ENCODE assay signal across 1 cellular context in the genomic region with DNA sequence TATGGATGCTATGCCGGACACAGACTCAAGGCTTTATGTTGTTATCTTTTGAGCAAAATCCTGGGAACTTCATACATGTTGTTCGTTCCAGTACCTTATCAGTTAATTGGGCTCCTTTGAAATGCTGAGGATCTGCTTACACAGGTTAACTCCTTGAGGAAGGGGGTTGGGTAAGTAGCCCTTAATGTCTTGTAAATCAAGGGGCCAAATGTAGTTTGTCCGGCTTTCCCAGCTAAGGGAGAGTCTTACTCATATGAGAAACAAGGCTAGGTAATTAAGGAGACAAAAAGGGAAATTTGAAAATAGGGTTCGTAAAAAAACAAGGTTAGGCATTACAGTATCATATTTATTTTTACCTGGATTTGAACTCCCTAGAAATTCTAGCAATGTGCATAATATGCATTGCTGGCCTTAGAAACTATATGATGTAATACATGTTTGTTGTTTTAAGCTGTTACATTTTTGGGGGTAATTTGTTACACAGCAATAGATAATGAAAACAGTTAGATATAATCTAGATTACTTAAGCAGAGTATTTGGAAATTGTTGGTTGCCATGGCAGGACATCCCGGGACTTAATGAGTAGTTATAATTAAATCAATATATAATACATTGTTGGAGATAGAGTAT.
TF ChIP-seq lines count a peak whose summit lies in the region.

No MANE protein-coding gene starts in this region.

TF ChIP-seq in H1, 55 proteins besides CTCF, POLR2A, EP300 and RAD21:
- TF ChIP-seq SP1 (IDR thresholded peaks at IDR 0.05; ENCODE audit: low read depth, low read length) (peak; percentile 49; the same call in 1 of the 2 replicates), YY1 (IDR thresholded peaks at IDR 0.05; ENCODE audit: low read depth, low read length) (no peak), ASH2L (IDR thresholded peaks at IDR 0.05; ENCODE audit: low read length) (peak; percentile 25)
